In genomic region chr7:106788637-106789036, GRCh38 we compare ENCODE assay signal across 28 cellular contexts.
DNase-seq lines count a peak whose midpoint lies in the region; ATAC-seq lines count a peak whose summit lies in the region.
"Had no signal": no experiment of that assay in that cellular context is flagged by ENCODE, and none has a peak within 500 bp of the region (broad histone marks: within the 10 kb centered on the region; RNA-seq: fewer than 3 reads in every experiment).

No MANE protein-coding gene starts in this region.

- no peaks in the 10 kb centered on the region for H3K27me3 Mint-ChIP-seq in activated T-cell treated with anti-CD3 and anti-CD28 coated beads, Interleukin-2, amount 50 U/mL, for 72 hours (ENCODE audit: low read depth)
- no peaks in the 10 kb centered on the region for H3K27me3 Mint-ChIP-seq in T-cell
- no peaks in the 10 kb centered on the region for H3K27me3 Mint-ChIP-seq in naive thymus-derived CD8-positive, alpha-beta T cell

- CTCF ChIA-PET in T-cell (lab: Charles Lee): interaction anchor here (0.7 to 1.8 kb wide), 3 partner anchors 36 to 362 kb away, joined by 3 to 5 read pairs (median 4); no protein-coding TSS in a partner anchor

- H3K36me3 Mint-ChIP-seq in activated T-cell treated with anti-CD3 and anti-CD28 coated beads, Interleukin-2, amount 50 U/mL, for 72 hours (ENCODE audit: insufficient read depth in 2 of 2): no peaks in the 10 kb centered on the region
- H3K36me3 Mint-ChIP-seq in T-cell: no peaks in the 10 kb centered on the region
- no peaks in the 10 kb centered on the region for H3K36me3 Mint-ChIP-seq in naive thymus-derived CD8-positive, alpha-beta T cell
- H3K36me3 Mint-ChIP-seq: CD14-positive monocyte had no signal

- peak; percentile 52 to 58 for ATAC-seq in activated T-cell treated with anti-CD3 and anti-CD28 coated beads, Interleukin-2, amount 50 U/mL, for 72 hours (replicated peaks in 1 of 2)
- peak in 3 of 4 experiments; percentile 62 to 74 (median 64) for ATAC-seq in T-cell (replicated peaks in 1 of 4)
- peak; percentile 70 to 73 for ATAC-seq in naive thymus-derived CD8-positive, alpha-beta T cell
- ATAC-seq: GM12878, GM23338 had no signal

- no peaks in the 10 kb centered on the region for H3K9me3 Mint-ChIP-seq in activated T-cell treated with anti-CD3 and anti-CD28 coated beads, Interleukin-2, amount 50 U/mL, for 72 hours
- H3K9me3 Mint-ChIP-seq in T-cell: no peaks in the 10 kb centered on the region
- no peaks in the 10 kb centered on the region for H3K9me3 Mint-ChIP-seq in naive thymus-derived CD8-positive, alpha-beta T cell
- H3K9me3 Mint-ChIP-seq: GM23338 had no signal

- H3K4me3 Mint-ChIP-seq in activated T-cell treated with anti-CD3 and anti-CD28 coated beads, Interleukin-2, amount 50 U/mL, for 72 hours: no peak overlapping the region
- H3K4me3 Mint-ChIP-seq in T-cell: no peak overlapping the region
- no peak overlapping the region for H3K4me3 Mint-ChIP-seq in naive thymus-derived CD8-positive, alpha-beta T cell
- H3K4me3 Mint-ChIP-seq: CD14-positive monocyte, GM23338, H9, HFFc6 had no signal

- no peaks in the 10 kb centered on the region for H3K4me1 Mint-ChIP-seq in activated T-cell treated with anti-CD3 and anti-CD28 coated beads, Interleukin-2, amount 50 U/mL, for 72 hours (ENCODE audit: low read depth)
- H3K4me1 Mint-ChIP-seq in T-cell: peaks cover 3 to 5% (median 5%) of the 10 kb centered on the region in 3 donors
- H3K4me1 Mint-ChIP-seq in naive thymus-derived CD8-positive, alpha-beta T cell: peaks cover 0 to 3% (median 0%) of the 10 kb centered on the region in 4 donors
- H3K4me1 Mint-ChIP-seq: CD14-positive monocyte had no signal

- peak; percentile 26 for DNase-seq in DMS153 (lab: John Stamatoyannopoulos, UW)
- no peak for DNase-seq in DMS153 treated with DMSO at 0.1 percent for 48 hours (lab: John Stamatoyannopoulos, UW; ENCODE audit: unreplicated experiment)
- no peak for DNase-seq in activated T-cell treated with anti-CD3 and anti-CD28 coated beads, Interleukin-2, amount 50 U/mL, for 72 hours
- no peak for DNase-seq in activated T-cell treated with anti-CD3 and anti-CD28 coated beads, Interleukin-2, amount 50 U/mL, for 1 hour
- peak in 7 of 34 experiments; percentile 11 to 30 (median 18) for DNase-seq in T-cell
- peak in 3 of 10 donors; percentile 14 to 70 (median 61) for DNase-seq in naive thymus-derived CD8-positive, alpha-beta T cell
- no peak for DNase-seq in NCI-H1048 (lab: John Stamatoyannopoulos, UW)
- DNase-seq in NCI-H748 treated with DMSO at 0.1 percent for 48 hours (lab: John Stamatoyannopoulos, UW): no peak
- DNase-seq: BE2C; DMS79; EL; GDM1; H9; HFFc6; IMR-90; Kasumi-1; NCI-H1105 treated with DMSO at 0.1 percent for 48 hours; NCI-H146; NCI-H1930; NCI-H2171; NCI-H226; NCI-H510A; NK-92 treated with Interleukin-12 subunit alpha and Interleukin-12 subunit beta, amount 100 ng/mL, for 24 hours; SHP77; T-helper 1 cell had no signal

- no peak overlapping the region for H3K27ac Mint-ChIP-seq in activated T-cell treated with anti-CD3 and anti-CD28 coated beads, Interleukin-2, amount 50 U/mL, for 72 hours
- H3K27ac Mint-ChIP-seq in T-cell: no peak overlapping the region
- H3K27ac Mint-ChIP-seq in naive thymus-derived CD8-positive, alpha-beta T cell: no peak overlapping the region
- H3K27ac Mint-ChIP-seq: CD14-positive monocyte, GM23338, H9, HFFc6 had no signal

- POLR2A ChIA-PET in T-cell (lab: Charles Lee): no interaction called here
- POLR2A ChIA-PET in naive thymus-derived CD8-positive, alpha-beta T cell (lab: Charles Lee): interaction anchor here (2.4 kb wide), 1 partner anchor 380 kb away, joined by 7 read pairs; the partner anchor contains the start of gene HBP1
